In the genomic region with DNA sequence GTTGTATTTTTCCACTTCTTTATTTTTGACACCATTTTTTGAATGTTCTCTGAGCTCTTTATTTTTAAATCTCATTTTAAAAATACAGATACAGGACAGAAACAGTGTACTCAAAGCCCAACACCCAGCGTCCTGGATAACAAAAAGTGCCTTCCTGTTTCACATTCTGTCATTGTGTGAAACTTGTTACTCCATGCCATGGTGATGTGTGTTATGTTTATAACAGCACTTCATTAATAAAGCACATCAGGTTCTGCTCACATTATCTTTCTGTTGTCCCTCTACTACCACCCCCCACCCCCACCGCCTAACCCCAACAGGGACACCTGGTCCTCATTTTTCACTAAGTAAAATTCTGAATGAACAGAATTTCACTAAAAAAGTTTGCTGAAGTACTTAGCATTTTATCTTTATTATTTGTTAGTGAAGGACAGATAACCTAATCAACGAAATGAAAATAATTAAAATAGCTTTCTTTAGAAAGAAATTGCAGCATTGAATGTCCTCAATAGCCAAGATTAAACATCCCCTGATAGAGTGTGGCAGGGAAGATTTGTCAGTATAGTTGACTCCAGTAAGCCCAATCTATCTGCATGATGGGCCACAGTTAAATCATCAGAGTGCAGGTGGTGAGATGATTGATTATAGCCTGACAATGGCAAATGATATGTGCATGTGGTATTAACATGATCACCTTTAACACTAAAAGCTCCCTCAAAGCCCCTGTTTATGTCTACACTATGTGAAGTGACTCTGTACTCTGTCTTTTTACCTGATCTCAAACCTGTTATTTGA, we compare ENCODE assay signal across 15 cellular contexts.
"Had no signal": no experiment of that assay in that cellular context is flagged by ENCODE, and none has a peak within 500 bp of the region (broad histone marks: within the 10 kb centered on the region; RNA-seq: fewer than 3 reads in every experiment).

No MANE protein-coding gene starts in this region.

- H3K36me3 ChIP-seq: breast epithelium, suprapubic skin, WERI-Rb-1 had no signal

- DNase-seq: activated CD4-positive, alpha-beta T cell treated with anti-CD3 and anti-CD28 coated beads for 36 hours; activated CD8-positive, alpha-beta memory T cell treated with anti-CD3 and anti-CD28 coated beads, Interleukin-2, amount 50 U/mL, for 4 hours; activated CD8-positive, alpha-beta T cell treated with anti-CD3 and anti-CD28 coated beads for 36 hours; aorta; foreskin melanocyte; islet precursor cell; mesenchymal stem cell; stimulated activated CD4-positive, alpha-beta T cell treated with anti-CD3 and anti-CD28 coated beads, Interleukin-2, amount 100 ng/mL, for 48 hours; stimulated activated naive CD4-positive, alpha-beta T cell treated with Interleukin-2 at 50 U/mL for 16 hours; T1000; WERI-Rb-1 had no signal

- H3K9me3 ChIP-seq: breast epithelium, suprapubic skin had no signal

- H3K4me3 ChIP-seq: breast epithelium, suprapubic skin had no signal

- H3K27ac ChIP-seq: breast epithelium, suprapubic skin, WERI-Rb-1 had no signal

- H3K27me3 ChIP-seq: breast epithelium, suprapubic skin had no signal

- H3K4me1 ChIP-seq: breast epithelium, suprapubic skin had no signal

- ATAC-seq: activated CD4-positive, alpha-beta T cell treated with anti-CD3 and anti-CD28 coated beads for 36 hours; activated CD8-positive, alpha-beta T cell treated with anti-CD3 and anti-CD28 coated beads for 36 hours; left lobe of liver; natural killer cell treated with Interleukin-12 subunit alpha and Interleukin-12 subunit beta and Interleukin-15 and Interleukin-18, amount 100 ng/mL, for 72 hours had no signal
